In genomic region chr7:43647772-43648643, GRCh38 we compare ENCODE assay signal across 8 cellular contexts.
DNase-seq lines count a peak whose midpoint lies in the region; ATAC-seq and TF ChIP-seq lines count a peak whose summit lies in the region.

No MANE protein-coding gene starts in this region.

- no peak for TF ChIP-seq EP300 in suprapubic skin (IDR thresholded peaks at IDR 0.05)

- H3K9me3 Mint-ChIP-seq in endodermal cell = no peaks in the 10 kb centered on the region
- no peaks in the 10 kb centered on the region for H3K9me3 Mint-ChIP-seq in mesothelial cell of epicardium

- peak overlapping the region; percentile 86 for H3K27ac Mint-ChIP-seq in endodermal cell
- peak overlapping the region; percentile 91 for H3K27ac Mint-ChIP-seq in mesothelial cell of epicardium

- peaks cover 7% of the 10 kb centered on the region for H3K4me1 ChIP-seq in endodermal cell (ENCODE audit: control insufficient read depth, insufficient read depth, low read length)
- H3K4me1 ChIP-seq in suprapubic skin = peaks cover 61% of the 10 kb centered on the region

- H3K27me3 Mint-ChIP-seq in endodermal cell (ENCODE audit: insufficient read depth) = no peaks in the 10 kb centered on the region
- H3K27me3 Mint-ChIP-seq in mesothelial cell of epicardium (ENCODE audit: low read depth) = no peaks in the 10 kb centered on the region

- WGBS in endodermal cell (ENCODE audit: insufficient coverage in 1 of 2, insufficient read length in 1 of 2), 2 experiments = 80 to 84% methylated on average over 7 to 8 of the region's 9 CpGs
- 5% methylated on average over 6 of the region's 9 CpGs for WGBS in suprapubic skin

- ATAC-seq in HG02610 (IDR thresholded peaks at IDR 0.05; ENCODE audit: unreplicated experiment) = peak; percentile 45
- ATAC-seq in HG03108 (IDR thresholded peaks at IDR 0.05; ENCODE audit: unreplicated experiment) = no peak

- H3K4me1 Mint-ChIP-seq in endodermal cell = peaks cover 32% of the 10 kb centered on the region
- H3K4me1 Mint-ChIP-seq in mesothelial cell of epicardium = peaks cover 45% of the 10 kb centered on the region

- H3K4me3 ChIP-seq in GM06990 (replicated peaks; ENCODE audit: low read depth, low read length) (peak overlapping the region; percentile 25), endodermal cell (ENCODE audit: low read length) (no peak overlapping the region), suprapubic skin (no peak overlapping the region)

- H3K36me3 Mint-ChIP-seq in endodermal cell (ENCODE audit: low read depth) (peaks cover 59% of the 10 kb centered on the region), mesothelial cell of epicardium (peaks cover 37% of the 10 kb centered on the region)

- TF ChIP-seq POLR2A in suprapubic skin (IDR thresholded peaks at IDR 0.05) = no peak

- H3K27me3 ChIP-seq in GM06990 (replicated peaks; ENCODE audit: control insufficient read depth, insufficient read depth, low read length) (no peaks in the 10 kb centered on the region), endodermal cell (ENCODE audit: control insufficient read depth, insufficient read depth, low read length, poor library complexity, severe bottlenecking) (no peaks in the 10 kb centered on the region), suprapubic skin (no peaks in the 10 kb centered on the region)

- H3K9me3 ChIP-seq in endodermal cell (ENCODE audit: control insufficient read depth, low read length) = no peaks in the 10 kb centered on the region
- H3K9me3 ChIP-seq in suprapubic skin = no peaks in the 10 kb centered on the region

- H3K36me3 ChIP-seq in GM06990 (ENCODE audit: control insufficient read depth, insufficient read depth, low read length) (peaks cover 3% of the 10 kb centered on the region), endodermal cell (ENCODE audit: control insufficient read depth, insufficient read depth, low read length) (peaks cover 31% of the 10 kb centered on the region), suprapubic skin (peaks cover 18% of the 10 kb centered on the region)

- TF ChIP-seq CTCF in GM06990 (IDR thresholded peaks at IDR 0.05; ENCODE audit: insufficient read depth, low read length, poor library complexity, severe bottlenecking) (no peak), endodermal cell (conservative IDR thresholded peaks at IDR 0.05) (no peak), mesothelial cell of epicardium (IDR thresholded peaks at IDR 0.05; ENCODE audit: unreplicated experiment) (no peak), suprapubic skin (IDR thresholded peaks at IDR 0.05) (no peak)

- peak; percentile 74 for DNase-seq in GM06990 (ENCODE audit: extremely low read depth, insufficient read length)
- peak; percentile 95 for DNase-seq in NCI-H2029 (lab: John Stamatoyannopoulos, UW)
- peak; percentile 19 to 59 for DNase-seq in activated CD4-positive, alpha-beta T cell treated with anti-CD3 and anti-CD28 coated beads, Interleukin-2, amount 50 U/mL, for 24 hours (ENCODE audit: low read depth in 1 of 2, low spot score in 1 of 2)
- peak; percentile 64 for DNase-seq in endodermal cell
- DNase-seq in mesothelial cell of epicardium (ENCODE audit: low spot score in 2 of 2, unreplicated experiment in 2 of 2) = no peak
- peak; percentile 80 to 81 for DNase-seq in suprapubic skin (ENCODE audit: low spot score in 2 of 2)

- H3K27ac ChIP-seq in endodermal cell (ENCODE audit: low read depth, low read length) = peak overlapping the region; percentile 95
- peak overlapping the region; percentile 89 for H3K27ac ChIP-seq in suprapubic skin

- H3K4me3 Mint-ChIP-seq in endodermal cell = no peak overlapping the region
- no peak overlapping the region for H3K4me3 Mint-ChIP-seq in mesothelial cell of epicardium

- no peak overlapping the region for H3K9ac ChIP-seq in endodermal cell (ENCODE audit: extremely low read depth, low read length, poor library complexity, severe bottlenecking)

Comparison
In these comparisons a context has a peak if more than half of its experiments do, and no peak if none do; other contexts are left out.
1. DNase-seq: peak in GM06990 (single experiment), NCI-H2029 (single experiment), activated CD4-positive, alpha-beta T cell treated with anti-CD3 and anti-CD28 coated beads, Interleukin-2, amount 50 U/mL, for 24 hours (2 of 2), endodermal cell (single experiment) and suprapubic skin (2 of 2); none in mesothelial cell of epicardium (0 of 2).